8 cellular contexts compared by ENCODE assay signal in the genomic region with DNA sequence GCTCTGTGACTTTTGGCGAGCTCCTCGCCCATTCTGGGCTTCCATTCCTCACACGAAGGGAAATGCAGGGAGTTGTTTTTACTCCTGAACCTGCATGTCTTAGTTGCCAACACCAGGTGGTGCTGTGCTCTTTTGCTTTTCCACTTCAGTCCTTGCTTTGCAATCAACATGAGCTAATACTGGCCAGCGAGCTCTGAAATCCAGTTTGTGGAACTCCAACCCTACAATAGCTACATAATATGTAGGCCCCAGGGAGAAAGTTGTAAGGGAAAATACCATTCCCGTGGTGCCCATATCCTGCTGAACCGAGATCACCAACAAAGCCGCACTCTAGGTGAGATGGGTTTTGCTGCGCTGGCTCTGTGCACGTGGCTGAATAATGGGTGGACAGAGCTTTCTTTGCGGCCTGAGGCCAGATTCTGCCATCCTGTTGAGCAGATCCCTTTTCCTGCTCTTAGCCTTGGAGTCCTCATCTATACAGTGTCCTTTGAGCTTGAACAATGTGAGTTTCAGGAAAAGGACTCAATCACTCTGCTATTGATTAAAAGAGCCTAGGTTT. TPM values are rescaled to one million over a fixed set of nuclear protein-coding genes. Genes with fewer than 3 reads are reported as not detected.
A peak's percentile ranks its signal among the peaks of the same experiment; 100 is the strongest.
DNase-seq lines count a peak whose midpoint lies in the region; ATAC-seq and TF ChIP-seq lines count a peak whose summit lies in the region.

No MANE protein-coding gene starts in this region.

- TF ChIP-seq EP300 in transverse colon (IDR thresholded peaks at IDR 0.05; ENCODE audit: low read depth) = no peak

- H3K27ac Mint-ChIP-seq in activated CD8-positive, alpha-beta T cell treated with anti-CD3 and anti-CD28 coated beads, Interleukin-2, amount 10 ng/mL, durations not matched to agents 7 days and 5 days = no peak overlapping the region
- H3K27ac Mint-ChIP-seq in naive thymus-derived CD4-positive, alpha-beta T cell = peak overlapping the region in 4 of 9 donors; percentile 12 to 83 (median 55)

- H3K27me3 Mint-ChIP-seq in activated CD8-positive, alpha-beta T cell treated with anti-CD3 and anti-CD28 coated beads, Interleukin-2, amount 10 ng/mL, durations not matched to agents 7 days and 5 days (ENCODE audit: low read depth) = no peaks in the 10 kb centered on the region
- no peaks in the 10 kb centered on the region for H3K27me3 Mint-ChIP-seq in naive thymus-derived CD4-positive, alpha-beta T cell

- H3K27me3 ChIP-seq in esophagus squamous epithelium (no peaks in the 10 kb centered on the region), transverse colon (no peaks in the 10 kb centered on the region)
- no peaks in the 10 kb centered on the region for H3K27me3 ChIP-seq in naive thymus-derived CD4-positive, alpha-beta T cell (ENCODE audit: control insufficient read depth in 2 of 2, insufficient read depth in 2 of 2, low read length in 2 of 2)

- H3K4me1 ChIP-seq in esophagus squamous epithelium (peaks cover 20 to 65% (median 41%) of the 10 kb centered on the region in 3 donors), transverse colon (peaks cover 5 to 31% (median 18%) of the 10 kb centered on the region in 4 donors)
- peaks cover 0 to 5% of the 10 kb centered on the region in 2 donors for H3K4me1 ChIP-seq in naive thymus-derived CD4-positive, alpha-beta T cell (ENCODE audit: control insufficient read depth in 2 of 2, insufficient read depth in 2 of 2, low read length in 2 of 2)

- peak; percentile 69 for ATAC-seq in HG02884 (IDR thresholded peaks at IDR 0.05; ENCODE audit: unreplicated experiment)
- peak; percentile 73 for ATAC-seq in activated CD8-positive, alpha-beta T cell treated with anti-CD3 and anti-CD28 coated beads, Interleukin-2, amount 10 ng/mL, durations not matched to agents 7 days and 5 days
- peak; percentile 80 for ATAC-seq in naive thymus-derived CD4-positive, alpha-beta T cell

- H3K4me1 Mint-ChIP-seq in activated CD8-positive, alpha-beta T cell treated with anti-CD3 and anti-CD28 coated beads, Interleukin-2, amount 10 ng/mL, durations not matched to agents 7 days and 5 days (ENCODE audit: low read depth) = no peaks in the 10 kb centered on the region
- peaks cover 0 to 7% (median 5%) of the 10 kb centered on the region in 7 donors for H3K4me1 Mint-ChIP-seq in naive thymus-derived CD4-positive, alpha-beta T cell

- CTCF ChIA-PET in activated CD8-positive, alpha-beta T cell treated with anti-CD3 and anti-CD28 coated beads, Interleukin-2, amount 10 ng/mL, durations not matched to agents 7 days and 5 days (lab: Charles Lee) = interaction anchor here (0.6 to 3.7 kb wide), 65 partner anchors 8 to 577 kb away, joined by 3 to 27 read pairs (median 4); a partner anchor contains a TSS
- CTCF ChIA-PET in naive thymus-derived CD4-positive, alpha-beta T cell (lab: Charles Lee) = interaction anchor here (0.6 to 2.5 kb wide), 19 partner anchors 8 to 1346 kb away, joined by 3 to 24 read pairs (median 4); a partner anchor contains a TSS

- H3K36me3 ChIP-seq in esophagus squamous epithelium = peaks cover 0 to 4% (median 0%) of the 10 kb centered on the region in 3 donors
- H3K36me3 ChIP-seq in naive thymus-derived CD4-positive, alpha-beta T cell (ENCODE audit: control insufficient read depth in 2 of 3, insufficient read depth in 3 of 3, low read length in 3 of 3) = peaks cover 0 to 18% (median 0%) of the 10 kb centered on the region in 3 experiments
- H3K36me3 ChIP-seq in transverse colon = no peaks in the 10 kb centered on the region

- in situ Hi-C loops in transverse colon (cut with MboI; ENCODE audit: low pct_ligation_motif_present in 1 of 4, low pct_unique_long_range_greater_than_20kb in 1 of 4, low sequenced_read_pairs in 3 of 4) = loop anchor here in 1 of 4 donors (5.0 kb wide), 1 partner anchor 274 kb away; no protein-coding TSS in a partner anchor

- no peaks in the 10 kb centered on the region for H3K9me3 ChIP-seq in esophagus squamous epithelium
- H3K9me3 ChIP-seq in naive thymus-derived CD4-positive, alpha-beta T cell (ENCODE audit: control insufficient read depth in 2 of 3, low read length in 3 of 3) = no peaks in the 10 kb centered on the region
- H3K9me3 ChIP-seq in transverse colon = no peaks in the 10 kb centered on the region

- H3K9me3 Mint-ChIP-seq in activated CD8-positive, alpha-beta T cell treated with anti-CD3 and anti-CD28 coated beads, Interleukin-2, amount 10 ng/mL, durations not matched to agents 7 days and 5 days (ENCODE audit: insufficient read depth) = no peaks in the 10 kb centered on the region
- no peaks in the 10 kb centered on the region for H3K9me3 Mint-ChIP-seq in naive thymus-derived CD4-positive, alpha-beta T cell

- no peak overlapping the region for H3K4me3 Mint-ChIP-seq in activated CD8-positive, alpha-beta T cell treated with anti-CD3 and anti-CD28 coated beads, Interleukin-2, amount 10 ng/mL, durations not matched to agents 7 days and 5 days
- no peak overlapping the region for H3K4me3 Mint-ChIP-seq in naive thymus-derived CD4-positive, alpha-beta T cell

- TF ChIP-seq CTCF in esophagus squamous epithelium (IDR thresholded peaks at IDR 0.05) = peak; percentile 71 to 93 (median 88)
- TF ChIP-seq CTCF in transverse colon (IDR thresholded peaks at IDR 0.05) = peak; percentile 75 to 95 (median 88)

- TF ChIP-seq POLR2A in esophagus squamous epithelium (IDR thresholded peaks at IDR 0.05) = no peak
- TF ChIP-seq POLR2A in transverse colon (IDR thresholded peaks at IDR 0.05) = peak; percentile 9

- DNase-seq in Daoy (ENCODE audit: low read depth) = peak; percentile 59
- DNase-seq in NCI-H82 treated with DMSO at 0.1 percent for 48 hours (lab: John Stamatoyannopoulos, UW; ENCODE audit: unreplicated experiment) = peak; percentile 26
- DNase-seq in activated CD8-positive, alpha-beta T cell treated with anti-CD3 and anti-CD28 coated beads, Interleukin-2, amount 10 ng/mL, durations not matched to agents 7 days and 5 days = peak; percentile 60
- DNase-seq in esophagus squamous epithelium (lab: John Stamatoyannopoulos, UW) = no peak
- peak in 6 of 9 donors; percentile 27 to 41 (median 33) for DNase-seq in naive thymus-derived CD4-positive, alpha-beta T cell
- peak; percentile 76 for DNase-seq in transverse colon
- no peak for DNase-seq in activated CD4-positive, CD25-positive, alpha-beta regulatory T cell treated with anti-CD3 and anti-CD28 coated beads, Interleukin-2, amount 50 U/mL, for 72 hours

- H3K36me3 Mint-ChIP-seq in activated CD8-positive, alpha-beta T cell treated with anti-CD3 and anti-CD28 coated beads, Interleukin-2, amount 10 ng/mL, durations not matched to agents 7 days and 5 days (ENCODE audit: low read depth) = peaks cover 12% of the 10 kb centered on the region
- H3K36me3 Mint-ChIP-seq in naive thymus-derived CD4-positive, alpha-beta T cell = peaks cover 0 to 13% (median 6%) of the 10 kb centered on the region in 5 donors

- POLR2A ChIA-PET in activated CD8-positive, alpha-beta T cell treated with anti-CD3 and anti-CD28 coated beads, Interleukin-2, amount 10 ng/mL, durations not matched to agents 7 days and 5 days (lab: Charles Lee) = interaction anchor here (1.1 kb wide), 1 partner anchor 25 kb away, joined by 3 read pairs; a partner anchor contains a TSS
- POLR2A ChIA-PET in naive thymus-derived CD4-positive, alpha-beta T cell (lab: Charles Lee) = interaction anchor here (0.6 to 0.9 kb wide), 2 partner anchors 10 to 307 kb away, joined by 3 read pairs; no protein-coding TSS in a partner anchor

- intact Hi-C loops in esophagus squamous epithelium (cut with DNase I) = loop anchor here (5.0 to 10.0 kb wide), 2 partner anchors 51 to 264 kb away; no protein-coding TSS in a partner anchor
- intact Hi-C loops in naive thymus-derived CD4-positive, alpha-beta T cell (cut with micrococcal nuclease) = loop anchor here (1.0 to 10.0 kb wide), 7 partner anchors 57 to 721 kb away; no protein-coding TSS in a partner anchor
- intact Hi-C loops in transverse colon (cut with DNase I; ENCODE audit: low total_unique reads) = loop anchor here (5.0 kb wide), 1 partner anchor 264 kb away; no protein-coding TSS in a partner anchor

- H3K4me3 ChIP-seq in esophagus squamous epithelium (no peak overlapping the region), transverse colon (no peak overlapping the region)
- H3K4me3 ChIP-seq in naive thymus-derived CD4-positive, alpha-beta T cell (ENCODE audit: low read length) = no peak overlapping the region

- 21 to 50% methylated on average over 5 to 10 of the region's 10 CpGs for WGBS in esophagus squamous epithelium, 2 donors
- 13 to 48% methylated on average over 3 to 10 of the region's 10 CpGs for WGBS in transverse colon (ENCODE audit: low coverage in 1 of 2), 2 donors

- H3K27ac ChIP-seq in esophagus squamous epithelium (peak overlapping the region in 3 of 4 donors; percentile 2 to 67 (median 66)), transverse colon (peak overlapping the region in 1 of 4 donors; percentile 37)
- no peak overlapping the region for H3K27ac ChIP-seq in naive thymus-derived CD4-positive, alpha-beta T cell (ENCODE audit: low read depth, low read length)

RNA-seq across cellular contexts. Expression of a gene that starts 25.0 kb away (rescaled TPM):
- 22.3 and 22.9 TPM in 2 replicates for total RNA-seq in Daoy (2014; rRNA removed; shearing (Covaris generic))
- 10 to 100 TPM; 19.2 to 20.2 TPM for total RNA-seq in activated CD8-positive, alpha-beta T cell treated with anti-CD3 and anti-CD28 coated beads, Interleukin-2, amount 10 ng/mL, durations not matched to agents 7 days and 5 days
- 10 to 100 TPM in 3 of 4 donors, 1 to 10 TPM in 1; 6.3 to 21.5 (median 13.7) TPM for total RNA-seq in esophagus squamous epithelium
- 10 to 100 TPM in 1 of 5 experiments, 1 to 10 TPM in 4; 6.0 to 14.1 (median 8.0) TPM for total RNA-seq in naive thymus-derived CD4-positive, alpha-beta T cell
- polyA plus RNA-seq in naive thymus-derived CD4-positive, alpha-beta T cell = 10 to 100 TPM; 10.5 to 26.2 TPM
- 1 to 10 TPM; 5.6 to 9.6 (median 8.0) TPM for total RNA-seq in transverse colon

RNA-seq across cellular contexts. Expression of a gene that starts 25.2 kb away (rescaled TPM):
- total RNA-seq in Daoy (2014; rRNA removed; shearing (Covaris generic)) = 8.2 and 8.8 TPM in 2 replicates
- 10 to 100 TPM; 29.4 to 31.6 TPM for total RNA-seq in activated CD8-positive, alpha-beta T cell treated with anti-CD3 and anti-CD28 coated beads, Interleukin-2, amount 10 ng/mL, durations not matched to agents 7 days and 5 days
- total RNA-seq in esophagus squamous epithelium (10 to 100 TPM; 14.4 to 47.9 (median 30.0) TPM), transverse colon (100 to 1,000 TPM in 1 of 4 donors, 10 to 100 TPM in 3; 30.7 to 287 (median 46.6) TPM)
- 10 to 100 TPM; 56.3 to 94.8 (median 78.1) TPM for total RNA-seq in naive thymus-derived CD4-positive, alpha-beta T cell
- polyA plus RNA-seq in naive thymus-derived CD4-positive, alpha-beta T cell = 10 to 100 TPM; 50.0 to 54.2 TPM

Comparison
In these comparisons a context has a peak if more than half of its experiments do, and no peak if none do; other contexts are left out.
1. DNase-seq: peak in Daoy (single experiment), NCI-H82 treated with DMSO at 0.1 percent for 48 hours (single experiment), activated CD8-positive, alpha-beta T cell treated with anti-CD3 and anti-CD28 coated beads, Interleukin-2, amount 10 ng/mL, durations not matched to agents 7 days and 5 days (single experiment), naive thymus-derived CD4-positive, alpha-beta T cell (6 of 9) and transverse colon (single experiment); none in esophagus squamous epithelium (single experiment) and activated CD4-positive, CD25-positive, alpha-beta regulatory T cell treated with anti-CD3 and anti-CD28 coated beads, Interleukin-2, amount 50 U/mL, for 72 hours (single experiment).
2. Peak in every context shown above with its lines, with median percentiles within 50 percentile points of each other: ATAC-seq.